8 cellular contexts compared by ENCODE assay signal in genomic region chr3:196537319-196537984, GRCh38. TPM values are rescaled to one million over a fixed set of nuclear protein-coding genes. Genes with fewer than 3 reads are reported as not detected.
DNase-seq lines count a peak whose midpoint lies in the region; ATAC-seq, FAIRE-seq and TF ChIP-seq lines count a peak whose summit lies in the region.

No MANE protein-coding gene starts in this region.

- H3K9me3 Mint-ChIP-seq in natural killer cell treated with Interleukin-12 subunit alpha and Interleukin-12 subunit beta and Interleukin-15 and Interleukin-18, amount 100 ng/mL, for 72 hours, result no peaks in the 10 kb centered on the region

- intact Hi-C loops in thyroid gland (cut with DNase I), result no loop called here

- H3K27me3 ChIP-seq in thyroid gland, result no peaks in the 10 kb centered on the region

- H3K27ac ChIP-seq in coronary artery (no peak overlapping the region), thyroid gland (no peak overlapping the region)

- no peak for FAIRE-seq in RCC 7860 (lab: Jason Lieb, UNC)

- H3K27ac Mint-ChIP-seq in natural killer cell treated with Interleukin-12 subunit alpha and Interleukin-12 subunit beta and Interleukin-15 and Interleukin-18, amount 100 ng/mL, for 72 hours, result no peak overlapping the region

- H3K4me1 ChIP-seq in thyroid gland, result no peaks in the 10 kb centered on the region

- no peak for TF ChIP-seq POLR2A in thyroid gland (IDR thresholded peaks at IDR 0.05)

- peak; percentile 61 for DNase-seq in CD1c-positive myeloid dendritic cell (ENCODE audit: extremely low spot score)
- peak; percentile 34 for DNase-seq in HuH-7.5 (ENCODE audit: low spot score)
- DNase-seq in activated CD4-positive, alpha-beta T cell treated with anti-CD3 and anti-CD28 coated beads for 4 hours, result peak; percentile 64 to 73
- no peak for DNase-seq in coronary artery (ENCODE audit: low spot score)
- DNase-seq in natural killer cell treated with Interleukin-12 subunit alpha and Interleukin-12 subunit beta and Interleukin-15 and Interleukin-18, amount 100 ng/mL, for 72 hours (ENCODE audit: low spot score), result peak; percentile 63
- DNase-seq in thyroid gland, result peak; percentile 5 to 15
- no peak for DNase-seq in glomerular visceral epithelial cell (ENCODE audit: extremely low spot score)
- no peak for DNase-seq in RCC 7860 (ENCODE audit: low spot score)

- no peaks in the 10 kb centered on the region for H3K4me1 Mint-ChIP-seq in natural killer cell treated with Interleukin-12 subunit alpha and Interleukin-12 subunit beta and Interleukin-15 and Interleukin-18, amount 100 ng/mL, for 72 hours (ENCODE audit: low read depth in 2 of 2)

- peaks cover 10 to 14% of the 10 kb centered on the region in 2 donors for H3K27me3 Mint-ChIP-seq in natural killer cell treated with Interleukin-12 subunit alpha and Interleukin-12 subunit beta and Interleukin-15 and Interleukin-18, amount 100 ng/mL, for 72 hours

- whole genome bisulfite sequencing in thyroid gland, 2 donors, result 43 to 48% methylated on average over 18 of the region's 18 CpGs

- no peak overlapping the region for H3K4me3 ChIP-seq in coronary artery
- H3K4me3 ChIP-seq in thyroid gland (replicated peaks in 1 of 3), result no peak overlapping the region

- no peak overlapping the region for H3K4me3 Mint-ChIP-seq in natural killer cell treated with Interleukin-12 subunit alpha and Interleukin-12 subunit beta and Interleukin-15 and Interleukin-18, amount 100 ng/mL, for 72 hours

- no peaks in the 10 kb centered on the region for H3K9me3 ChIP-seq in thyroid gland

- no peaks in the 10 kb centered on the region for H3K36me3 ChIP-seq in thyroid gland

- TF ChIP-seq CTCF in coronary artery (IDR thresholded peaks at IDR 0.05) (peak; percentile 69), thyroid gland (IDR thresholded peaks at IDR 0.05) (peak in 5 of 6 experiments; percentile 38 to 52 (median 50))

- H3K36me3 Mint-ChIP-seq in natural killer cell treated with Interleukin-12 subunit alpha and Interleukin-12 subunit beta and Interleukin-15 and Interleukin-18, amount 100 ng/mL, for 72 hours, result no peaks in the 10 kb centered on the region

- no peak for ATAC-seq in natural killer cell treated with Interleukin-12 subunit alpha and Interleukin-12 subunit beta and Interleukin-15 and Interleukin-18, amount 100 ng/mL, for 72 hours

RNA-seq across cellular contexts. Expression of gene SMCO1, which starts 22.3 kb away (rescaled TPM):
- not detected for total RNA-seq in natural killer cell treated with Interleukin-12 subunit alpha and Interleukin-12 subunit beta and Interleukin-15 and Interleukin-18, amount 100 ng/mL, for 72 hours
- total RNA-seq in thyroid gland, result not detected

RNA-seq across cellular contexts. Expression of gene WDR53, which starts 30.9 kb away (rescaled TPM):
- 10 to 100 TPM; 19.7 to 23.0 TPM for total RNA-seq in natural killer cell treated with Interleukin-12 subunit alpha and Interleukin-12 subunit beta and Interleukin-15 and Interleukin-18, amount 100 ng/mL, for 72 hours
- total RNA-seq in thyroid gland, result 10 to 100 TPM in 1 of 4 donors, 1 to 10 TPM in 3; 3.7 to 13.0 (median 4.4) TPM

RNA-seq across cellular contexts. Expression of gene FBXO45, which starts 31.0 kb away (rescaled TPM):
- 10 to 100 TPM; 17.7 to 22.3 TPM for total RNA-seq in natural killer cell treated with Interleukin-12 subunit alpha and Interleukin-12 subunit beta and Interleukin-15 and Interleukin-18, amount 100 ng/mL, for 72 hours
- total RNA-seq in thyroid gland, result 1 to 10 TPM; 4.0 to 8.9 (median 5.7) TPM

RNA-seq across cellular contexts. Expression of gene RNF168, which starts 33.9 kb away (rescaled TPM):
- 10 to 100 TPM; 22.2 to 29.9 TPM for total RNA-seq in natural killer cell treated with Interleukin-12 subunit alpha and Interleukin-12 subunit beta and Interleukin-15 and Interleukin-18, amount 100 ng/mL, for 72 hours
- total RNA-seq in thyroid gland, result 10 to 100 TPM; 14.7 to 21.3 (median 17.9) TPM

Comparison
In these comparisons a context has a peak if more than half of its experiments do, and no peak if none do; other contexts are left out.
1. DNase-seq: peak in CD1c-positive myeloid dendritic cell (single experiment), HuH-7.5 (single experiment), activated CD4-positive, alpha-beta T cell treated with anti-CD3 and anti-CD28 coated beads for 4 hours (2 of 2), natural killer cell treated with Interleukin-12 subunit alpha and Interleukin-12 subunit beta and Interleukin-15 and Interleukin-18, amount 100 ng/mL, for 72 hours (single experiment) and thyroid gland (2 of 2); none in coronary artery (single experiment), glomerular visceral epithelial cell (single experiment) and RCC 7860 (single experiment).